Comparison of ENCODE assay signal across 15 cellular contexts in the genomic region with DNA sequence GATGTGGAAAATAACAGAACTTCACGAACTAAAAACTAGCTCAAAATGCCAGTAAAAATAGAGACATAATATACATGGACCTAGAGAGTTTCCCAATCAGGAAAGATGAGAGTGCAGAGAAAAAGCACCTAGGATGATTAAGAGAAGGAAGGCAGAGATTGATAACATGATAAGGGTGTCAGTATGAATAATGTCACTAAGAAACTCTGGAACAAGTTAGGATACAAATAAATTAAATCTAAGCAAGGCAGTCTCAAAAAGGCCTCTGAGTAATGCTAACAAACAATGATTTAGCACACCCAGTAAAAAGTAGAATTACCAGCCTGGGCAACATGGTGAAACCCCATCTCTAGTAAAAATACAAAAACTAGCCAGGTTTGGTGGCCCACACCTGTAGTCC.
DNase-seq lines count a peak whose midpoint lies in the region; ATAC-seq, FAIRE-seq and TF ChIP-seq lines count a peak whose summit lies in the region.
"Had no signal": no experiment of that assay in that cellular context is flagged by ENCODE, and none has a peak within 500 bp of the region (broad histone marks: within the 10 kb centered on the region; RNA-seq: fewer than 3 reads in every experiment).

No MANE protein-coding gene starts in this region.

- no peak overlapping the region for H3K4me3 ChIP-seq in A549
- H3K4me3 ChIP-seq in bronchial epithelial cell (ENCODE audit: low read depth, low read length), result no peak overlapping the region
- H3K4me3 ChIP-seq in MM.1S (ENCODE audit: low read length), result no peak overlapping the region
- H3K4me3 ChIP-seq: BLaER1, GM23338 had no signal

- no peaks in the 10 kb centered on the region for H3K9me2 ChIP-seq in MM.1S (replicated peaks; ENCODE audit: insufficient read depth, low read length)

- ATAC-seq in A549, result no peak
- ATAC-seq: GM23338 had no signal

- no peaks in the 10 kb centered on the region for H3K9me3 ChIP-seq in A549
- no peaks in the 10 kb centered on the region for H3K9me3 ChIP-seq in MM.1S (replicated peaks; ENCODE audit: insufficient read depth, low read length)
- H3K9me3 ChIP-seq: BLaER1, Caco-2 had no signal

- H2AFZ ChIP-seq in MM.1S (ENCODE audit: low read length), result no peak overlapping the region

- H3K36me3 ChIP-seq in bronchial epithelial cell (ENCODE audit: control insufficient read depth, insufficient read depth, low read length) (no peaks in the 10 kb centered on the region), MM.1S (replicated peaks; ENCODE audit: insufficient read depth, low read length) (no peaks in the 10 kb centered on the region)
- H3K36me3 ChIP-seq: BLaER1 had no signal

- H3F3A ChIP-seq in MM.1S (ENCODE audit: insufficient read depth, low read length), result no peaks in the 10 kb centered on the region

- TF ChIP-seq RAD21 in A549 (conservative IDR thresholded peaks at IDR 0.05 in 1 of 2, IDR thresholded peaks at IDR 0.05 in 1 of 2), result no peak

- H3K27ac ChIP-seq in A549 (peak overlapping the region in 1 of 2 experiments; percentile 29; a peak in 1 of 6 replicates), MM.1S (ENCODE audit: low read length) (no peak overlapping the region)
- H3K27ac ChIP-seq: BLaER1 had no signal

- H4K20me1 ChIP-seq in MM.1S (ENCODE audit: insufficient read depth, low read length), result no peaks in the 10 kb centered on the region
- H4K20me1 ChIP-seq: BLaER1 had no signal

- DNase-seq in A549 (ENCODE audit: low read depth in 1 of 2, low spot score in 1 of 2) (no peak), M059J (ENCODE audit: low read depth) (peak; percentile 76), SK-N-DZ (ENCODE audit: low spot score) (peak; percentile 33), bronchial epithelial cell (ENCODE audit: low read depth) (peak; percentile 26), AG08396 (ENCODE audit: low spot score) (no peak), MM.1S (no peak), NOMO-1 treated with dmso at 0.1 percent for 144 hours (lab: John Stamatoyannopoulos, UW; ENCODE audit: unreplicated experiment) (no peak), HK-2 (ENCODE audit: unreplicated experiment) (no peak)
- DNase-seq: AML-193; Caco-2; CD8-positive, alpha-beta memory T cell; DMS53; H9 had no signal

- H3K4me2 ChIP-seq in A549 (no peak overlapping the region), MM.1S (ENCODE audit: low read depth, low read length) (no peak overlapping the region)
- H3K4me2 ChIP-seq: BLaER1, GM23338 had no signal

- no peak for TF ChIP-seq POLR2A in A549 (IDR thresholded peaks at IDR 0.05; ENCODE audit: low read length)

- peaks cover 30% of the 10 kb centered on the region for H3K4me1 ChIP-seq in A549
- H3K4me1 ChIP-seq in MM.1S (ENCODE audit: low read length), result no peaks in the 10 kb centered on the region
- H3K4me1 ChIP-seq: BLaER1, Caco-2 had no signal

- H3K9ac ChIP-seq in MM.1S (ENCODE audit: low read length), result no peak overlapping the region
- H3K9ac ChIP-seq: BLaER1 had no signal

- CTCF ChIA-PET in A549 (lab: Yijun Ruan, JAX), result no interaction called here

- no peaks in the 10 kb centered on the region for H3K79me2 ChIP-seq in MM.1S (ENCODE audit: low read length)

- POLR2A ChIA-PET in A549 (lab: Yijun Ruan, JAX), result no interaction called here

- TF ChIP-seq CTCF in A549 (IDR thresholded peaks at IDR 0.05), result no peak
- TF ChIP-seq CTCF in bronchial epithelial cell (IDR thresholded peaks at IDR 0.05; ENCODE audit: insufficient read depth, low read length, severe bottlenecking), result no peak
- TF ChIP-seq CTCF in MM.1S (IDR thresholded peaks at IDR 0.05; ENCODE audit: low read length), result no peak

- FAIRE-seq in A549 (lab: Jason Lieb, UNC), result no peak
- FAIRE-seq in bronchial epithelial cell (lab: Jason Lieb, UNC), result no peak

- TF ChIP-seq EP300 in A549 (IDR thresholded peaks at IDR 0.05), result no peak

- H3K27me3 ChIP-seq in bronchial epithelial cell (ENCODE audit: control insufficient read depth, insufficient read depth, low read length), result no peaks in the 10 kb centered on the region
- H3K27me3 ChIP-seq in MM.1S (replicated peaks; ENCODE audit: insufficient read depth, low read length), result no peaks in the 10 kb centered on the region
- H3K27me3 ChIP-seq: BLaER1 had no signal

- WGBS in A549 (ENCODE audit: missing lambda C conversion rate), result 59% methylated on average over 1 of the region's 1 CpG

TF ChIP-seq in A549, 52 proteins besides CTCF, POLR2A, EP300 and RAD21:
- peak; percentile 44; the same call in 1 of the 2 replicates for TF ChIP-seq GATA3 (IDR thresholded peaks at IDR 0.05; ENCODE audit: borderline replicate concordance)
- TF ChIP-seq HOXA7 (CRISPR knock-in tag; IDR thresholded peaks at IDR 0.05), result no peak

Comparison
In these comparisons a context has a peak if more than half of its experiments do, and no peak if none do; other contexts are left out.
1. DNase-seq: peak in M059J (single experiment), SK-N-DZ (single experiment) and bronchial epithelial cell (single experiment); none in A549 (0 of 2), AG08396 (single experiment), MM.1S (single experiment), NOMO-1 treated with dmso at 0.1 percent for 144 hours (single experiment) and HK-2 (single experiment).